Comparison of ENCODE assay signal across 38 cellular contexts in the genomic region with DNA sequence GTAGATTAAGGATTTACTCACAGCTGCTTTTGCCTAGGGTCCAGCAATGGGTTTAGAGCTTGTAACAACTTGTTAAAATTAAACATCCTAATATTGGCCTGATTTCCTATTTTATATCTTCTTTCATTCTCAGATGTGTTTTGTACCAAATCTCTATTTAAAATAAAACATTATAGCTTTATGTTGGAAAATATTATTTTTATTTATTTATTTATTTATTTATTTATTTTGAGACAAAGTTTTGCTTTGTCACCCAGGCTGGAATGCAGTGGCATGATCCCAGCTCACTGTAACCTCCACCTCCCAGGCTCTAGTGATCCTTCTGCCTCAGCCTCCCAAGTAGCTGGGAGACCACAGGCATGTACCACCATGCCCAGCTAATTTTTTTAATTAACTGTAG. TPM values are rescaled to one million over a fixed set of nuclear protein-coding genes. Genes with fewer than 3 reads are reported as not detected.
"Had no signal": no experiment of that assay in that cellular context is flagged by ENCODE, and none has a peak within 500 bp of the region (broad histone marks: within the 10 kb centered on the region; RNA-seq: fewer than 3 reads in every experiment).

No MANE protein-coding gene starts in this region.

- H3K27ac Mint-ChIP-seq: activated naive CD4-positive, alpha-beta T cell treated with anti-CD3 and anti-CD28 coated beads for 36 hours; activated naive CD4-positive, alpha-beta T cell treated with anti-CD3 and anti-CD28 coated beads, Interleukin-2, amount 10 ng/mL, durations not matched to agents 7 days and 5 days; activated naive CD4-positive, alpha-beta T cell treated with anti-CD3 and anti-CD28 coated beads, Interleukin-2, amount 50 U/mL, for 24 hours; activated naive CD4-positive, alpha-beta T cell treated with anti-CD3 and anti-CD28 coated beads, Interleukin-2, amount 50 U/mL, for 72 hours; activated naive CD8-positive, alpha-beta T cell; activated naive CD8-positive, alpha-beta T cell treated with anti-CD3 and anti-CD28 coated beads for 36 hours; activated naive CD8-positive, alpha-beta T cell treated with anti-CD3 and anti-CD28 coated beads, Interleukin-2, amount 10 ng/mL, durations not matched to agents 7 days and 5 days; activated naive CD8-positive, alpha-beta T cell treated with anti-CD3 and anti-CD28 coated beads, Interleukin-2, amount 50 U/mL, for 24 hours; activated T-cell treated with anti-CD3 and anti-CD28 coated beads, Interleukin-2, amount 50 U/mL, for 24 hours; activated T-cell treated with anti-CD3 and anti-CD28 coated beads, Interleukin-2, amount 50 U/mL, for 72 hours; activated T-helper 1 cell treated with anti-CD3 and anti-CD28 coated beads, Interleukin-12 subunit alpha, Interleukin-12 subunit beta, Interleukin-2, Interleukin-4 antibody, amounts not matched to agents 30 ng/mL and 10 ng/mL and 1 ng/mL, durations not matched to agents 14 hours and 24 hours and 36 hours; activated T-helper 17 cell treated with anti-CD3 and anti-CD28 coated beads, Interleukin-2, amount 50 U/mL, for 72 hours; activated T-helper 2 cell treated with anti-CD3 and anti-CD28 coated beads, Interferon-gamma antibody, Interleukin-2, Interleukin-4, amounts not matched to agents 10 μg/mL and 5 μg/mL and 100 μg/mL, durations not matched to agents 14 hours and 24 hours and 36 hours; brain had no signal

- FAIRE-seq: bronchial epithelial cell had no signal

- H3K36me3 ChIP-seq: adrenal gland, ascending aorta, brain microvascular endothelial cell, breast epithelium, cardiac muscle cell had no signal

- H3K4me3 Mint-ChIP-seq: activated naive CD4-positive, alpha-beta T cell treated with anti-CD3 and anti-CD28 coated beads for 36 hours; activated naive CD4-positive, alpha-beta T cell treated with anti-CD3 and anti-CD28 coated beads, Interleukin-2, amount 10 ng/mL, durations not matched to agents 7 days and 5 days; activated naive CD4-positive, alpha-beta T cell treated with anti-CD3 and anti-CD28 coated beads, Interleukin-2, amount 50 U/mL, for 24 hours; activated naive CD8-positive, alpha-beta T cell; activated naive CD8-positive, alpha-beta T cell treated with anti-CD3 and anti-CD28 coated beads for 36 hours; activated naive CD8-positive, alpha-beta T cell treated with anti-CD3 and anti-CD28 coated beads, Interleukin-2, amount 10 ng/mL, durations not matched to agents 7 days and 5 days; activated naive CD8-positive, alpha-beta T cell treated with anti-CD3 and anti-CD28 coated beads, Interleukin-2, amount 50 U/mL, for 24 hours; activated T-cell treated with anti-CD3 and anti-CD28 coated beads, Interleukin-2, amount 50 U/mL, for 24 hours; activated T-cell treated with anti-CD3 and anti-CD28 coated beads, Interleukin-2, amount 50 U/mL, for 4 hours; activated T-cell treated with anti-CD3 and anti-CD28 coated beads, Interleukin-2, amount 50 U/mL, for 72 hours; activated T-helper 1 cell treated with anti-CD3 and anti-CD28 coated beads, Interleukin-12 subunit alpha, Interleukin-12 subunit beta, Interleukin-2, Interleukin-4 antibody, amounts not matched to agents 30 ng/mL and 10 ng/mL and 1 ng/mL, durations not matched to agents 14 hours and 24 hours and 36 hours; activated T-helper 17 cell treated with anti-CD3 and anti-CD28 coated beads, Interleukin-2, amount 50 U/mL, for 72 hours; brain; central memory CD8-positive, alpha-beta T cell had no signal

- H3K4me1 ChIP-seq: adrenal gland, ascending aorta, body of pancreas, breast epithelium had no signal

- H3K27me3 ChIP-seq: ascending aorta, body of pancreas, brain microvascular endothelial cell, breast epithelium, cardiac muscle cell had no signal

- H3K9me3 Mint-ChIP-seq: activated naive CD4-positive, alpha-beta T cell treated with anti-CD3 and anti-CD28 coated beads for 36 hours; activated naive CD4-positive, alpha-beta T cell treated with anti-CD3 and anti-CD28 coated beads, Interleukin-2, amount 10 ng/mL, durations not matched to agents 7 days and 5 days; activated naive CD4-positive, alpha-beta T cell treated with anti-CD3 and anti-CD28 coated beads, Interleukin-2, amount 50 U/mL, for 24 hours; activated naive CD4-positive, alpha-beta T cell treated with anti-CD3 and anti-CD28 coated beads, Interleukin-2, amount 50 U/mL, for 72 hours; activated naive CD8-positive, alpha-beta T cell treated with anti-CD3 and anti-CD28 coated beads, Interleukin-2, amount 10 ng/mL, durations not matched to agents 7 days and 5 days; activated naive CD8-positive, alpha-beta T cell treated with anti-CD3 and anti-CD28 coated beads, Interleukin-2, amount 50 U/mL, for 24 hours; activated T-cell treated with anti-CD3 and anti-CD28 coated beads, Interleukin-2, amount 50 U/mL, for 24 hours; activated T-cell treated with anti-CD3 and anti-CD28 coated beads, Interleukin-2, amount 50 U/mL, for 4 hours; activated T-cell treated with anti-CD3 and anti-CD28 coated beads, Interleukin-2, amount 50 U/mL, for 72 hours; activated T-helper 1 cell treated with anti-CD3 and anti-CD28 coated beads, Interleukin-12 subunit alpha, Interleukin-12 subunit beta, Interleukin-2, Interleukin-4 antibody, amounts not matched to agents 30 ng/mL and 10 ng/mL and 1 ng/mL, durations not matched to agents 14 hours and 24 hours and 36 hours; activated T-helper 17 cell treated with anti-CD3 and anti-CD28 coated beads, Interleukin-2, amount 50 U/mL, for 72 hours; activated T-helper 2 cell treated with anti-CD3 and anti-CD28 coated beads, Interferon-gamma antibody, Interleukin-2, Interleukin-4, amounts not matched to agents 10 μg/mL and 5 μg/mL and 100 μg/mL, durations not matched to agents 14 hours and 24 hours and 36 hours; brain; central memory CD8-positive, alpha-beta T cell had no signal

- H3K27ac ChIP-seq: adrenal gland, ascending aorta, body of pancreas, brain microvascular endothelial cell, breast epithelium, cardiac muscle cell had no signal

- ATAC-seq: activated naive CD4-positive, alpha-beta T cell treated with anti-CD3 and anti-CD28 coated beads, Interleukin-2, amount 50 U/mL, for 72 hours; activated naive CD8-positive, alpha-beta T cell treated with anti-CD3 and anti-CD28 coated beads, Interleukin-2, amount 50 U/mL, for 24 hours; activated T-cell treated with anti-CD3 and anti-CD28 coated beads, Interleukin-2, amount 50 U/mL, for 4 hours; activated T-cell treated with anti-CD3 and anti-CD28 coated beads, Interleukin-2, amount 50 U/mL, for 72 hours; activated T-helper 17 cell treated with anti-CD3 and anti-CD28 coated beads, Interleukin-2, amount 50 U/mL, for 72 hours; body of pancreas had no signal

- H3K4me3 ChIP-seq: adrenal gland, ascending aorta, body of pancreas, breast epithelium, cardiac muscle cell had no signal

- DNase-seq: activated effector memory CD4-positive, alpha-beta T cell treated with anti-CD3 and anti-CD28 coated beads, Interleukin-2, amount 50 U/mL, for 16 hours; activated effector memory CD4-positive, alpha-beta T cell treated with Interleukin-2 at 50 U/mL for 16 hours; activated gamma-delta T cell; activated gamma-delta T cell treated with Interleukin-2 at 50 U/mL for 16 hours; activated naive CD4-positive, alpha-beta T cell; activated naive CD4-positive, alpha-beta T cell treated with anti-CD3 and anti-CD28 coated beads for 36 hours; activated naive CD4-positive, alpha-beta T cell treated with anti-CD3 and anti-CD28 coated beads, Interleukin-2, amount 10 ng/mL, durations not matched to agents 7 days and 5 days; activated naive CD4-positive, alpha-beta T cell treated with anti-CD3 and anti-CD28 coated beads, Interleukin-2, amount 50 U/mL, for 16 hours; activated naive CD4-positive, alpha-beta T cell treated with Interleukin-2 at 50 U/mL for 16 hours; activated naive CD8-positive, alpha-beta T cell treated with anti-CD3 and anti-CD28 coated beads for 36 hours; activated naive CD8-positive, alpha-beta T cell treated with anti-CD3 and anti-CD28 coated beads, Interleukin-2, amount 10 ng/mL, durations not matched to agents 7 days and 5 days; activated naive CD8-positive, alpha-beta T cell treated with anti-CD3 and anti-CD28 coated beads, Interleukin-2, amount 50 U/mL, for 24 hours; activated T-cell treated with anti-CD3 and anti-CD28 coated beads, Interleukin-2, amount 50 U/mL, for 24 hours; activated T-cell treated with anti-CD3 and anti-CD28 coated beads, Interleukin-2, amount 50 U/mL, for 4 hours; activated T-cell treated with anti-CD3 and anti-CD28 coated beads, Interleukin-2, amount 50 U/mL, for 48 hours; activated T-cell treated with anti-CD3 and anti-CD28 coated beads, Interleukin-2, amount 50 U/mL, for 72 hours; adrenal gland; amniotic stem cell; amygdala; anterior cingulate cortex; aorta; body of pancreas; brain microvascular endothelial cell; caudate nucleus; central memory CD4-positive, alpha-beta T cell; cerebellar nuclear complex had no signal

- H3K9me3 ChIP-seq: adrenal gland, ascending aorta, body of pancreas, breast epithelium had no signal

- H3K4me1 Mint-ChIP-seq: brain; central memory CD8-positive, alpha-beta T cell had no signal

- H3K36me3 Mint-ChIP-seq: activated naive CD4-positive, alpha-beta T cell treated with anti-CD3 and anti-CD28 coated beads, Interleukin-2, amount 50 U/mL, for 24 hours; activated naive CD4-positive, alpha-beta T cell treated with anti-CD3 and anti-CD28 coated beads, Interleukin-2, amount 50 U/mL, for 72 hours; activated naive CD8-positive, alpha-beta T cell treated with anti-CD3 and anti-CD28 coated beads, Interleukin-2, amount 10 ng/mL, durations not matched to agents 7 days and 5 days; brain had no signal

- H3K27me3 Mint-ChIP-seq: activated naive CD4-positive, alpha-beta T cell treated with anti-CD3 and anti-CD28 coated beads, Interleukin-2, amount 10 ng/mL, durations not matched to agents 7 days and 5 days; activated naive CD4-positive, alpha-beta T cell treated with anti-CD3 and anti-CD28 coated beads, Interleukin-2, amount 50 U/mL, for 24 hours; activated naive CD8-positive, alpha-beta T cell; activated naive CD8-positive, alpha-beta T cell treated with anti-CD3 and anti-CD28 coated beads for 36 hours; activated naive CD8-positive, alpha-beta T cell treated with anti-CD3 and anti-CD28 coated beads, Interleukin-2, amount 10 ng/mL, durations not matched to agents 7 days and 5 days; activated naive CD8-positive, alpha-beta T cell treated with anti-CD3 and anti-CD28 coated beads, Interleukin-2, amount 50 U/mL, for 24 hours; activated T-cell treated with anti-CD3 and anti-CD28 coated beads, Interleukin-2, amount 50 U/mL, for 24 hours had no signal

RNA-seq across cellular contexts. Expression of gene PDSS1, which starts 17.9 kb away (rescaled TPM):
- total RNA-seq: ascending aorta had no signal
